8 cellular contexts compared by ENCODE assay signal in the genomic region with DNA sequence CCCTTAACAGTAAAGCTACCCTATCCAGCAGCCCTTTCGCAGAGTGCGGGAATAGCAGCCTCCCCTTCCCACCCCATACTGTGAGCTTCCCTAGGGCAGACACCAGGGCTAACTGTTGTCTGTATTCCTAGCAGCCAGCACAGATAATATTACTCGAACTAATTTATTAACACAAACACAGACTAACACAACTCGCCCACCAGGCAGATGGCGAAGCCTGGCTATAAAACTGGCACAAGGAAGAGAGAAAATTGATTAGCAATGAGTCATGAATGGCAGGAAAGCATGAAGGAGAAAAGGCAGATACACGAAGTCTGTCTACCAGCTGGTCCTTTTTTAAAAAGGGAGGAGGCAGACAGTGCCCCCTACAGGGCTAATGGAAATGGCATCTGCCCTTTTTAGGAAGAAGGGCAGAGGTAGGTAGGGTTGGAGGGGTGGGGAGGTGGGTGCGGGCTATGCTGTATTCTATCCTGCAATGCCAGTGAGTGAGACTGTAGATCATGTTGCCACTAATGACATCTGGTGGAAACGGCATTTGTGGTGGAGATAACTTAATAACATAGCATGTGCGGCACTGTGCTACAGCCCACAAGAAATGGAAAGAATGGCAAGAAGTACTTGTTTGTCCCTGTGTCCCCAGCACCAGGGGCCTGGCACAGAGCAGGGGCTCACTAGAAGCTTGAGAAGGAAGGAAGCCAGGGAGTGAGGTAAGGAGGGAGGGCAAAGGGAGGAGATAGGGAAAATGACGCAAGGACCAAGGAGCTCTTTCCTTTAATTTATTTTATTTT. TPM values are rescaled to one million over a fixed set of nuclear protein-coding genes. Genes with fewer than 3 reads are reported as not detected.
DNase-seq lines count a peak whose midpoint lies in the region; ATAC-seq and TF ChIP-seq lines count a peak whose summit lies in the region.

No MANE protein-coding gene starts in this region.

- H3K4me1 ChIP-seq in lower lobe of right lung = peaks cover 6% of the 10 kb centered on the region

- peaks cover 5% of the 10 kb centered on the region for H3K27me3 ChIP-seq in lower lobe of right lung (ENCODE audit: low read depth)

- intact Hi-C loops in lower lobe of right lung (cut with DNase I) = no loop called here

- no peaks in the 10 kb centered on the region for H3K36me3 ChIP-seq in lower lobe of right lung

- H3K4me3 ChIP-seq in lower lobe of right lung = no peak overlapping the region

- H3K9me3 ChIP-seq in lower lobe of right lung = no peaks in the 10 kb centered on the region

- TF ChIP-seq CTCF in lower lobe of right lung (IDR thresholded peaks at IDR 0.05) = peak; percentile 75

- peak; percentile 30 to 53 for ATAC-seq in activated CD4-positive, CD25-positive, alpha-beta regulatory T cell treated with anti-CD3 and anti-CD28 coated beads, Interleukin-2, amount 50 U/mL, for 24 hours
- ATAC-seq in lower lobe of right lung = peak; percentile 67 to 70
- ATAC-seq in GM18870 (IDR thresholded peaks at IDR 0.05; ENCODE audit: unreplicated experiment) = no peak

- DNase-seq in SIG-M5 treated with dmso at 0.1 percent for 504 hours (lab: John Stamatoyannopoulos, UW; ENCODE audit: unreplicated experiment) (peak; percentile 44), SIG-M5 (lab: John Stamatoyannopoulos, UW) (no peak), NCI-H2227 (lab: John Stamatoyannopoulos, UW; ENCODE audit: unreplicated experiment) (peak; percentile 75), lower lobe of right lung (no peak)
- peak; percentile 17 for DNase-seq in stimulated activated CD8-positive, alpha-beta memory T cell treated with anti-CD3 and anti-CD28 coated beads, Interleukin-4, amount 100 ng/mL, for 24 hours (ENCODE audit: low read depth)

- peak overlapping the region; percentile 14 for H3K27ac ChIP-seq in cingulate gyrus (ENCODE audit: low read depth, low read length)
- no peak overlapping the region for H3K27ac ChIP-seq in lower lobe of right lung

RNA-seq across cellular contexts. Expression of gene CTPS1, which starts 30.6 kb away (rescaled TPM):
- total RNA-seq in lower lobe of right lung = 16.2 TPM

Comparison
In these comparisons a context has a peak if more than half of its experiments do, and no peak if none do; other contexts are left out.
1. DNase-seq: peak in SIG-M5 treated with dmso at 0.1 percent for 504 hours (single experiment), NCI-H2227 (single experiment) and stimulated activated CD8-positive, alpha-beta memory T cell treated with anti-CD3 and anti-CD28 coated beads, Interleukin-4, amount 100 ng/mL, for 24 hours (single experiment); none in SIG-M5 (single experiment) and lower lobe of right lung (single experiment).